In the genomic region with DNA sequence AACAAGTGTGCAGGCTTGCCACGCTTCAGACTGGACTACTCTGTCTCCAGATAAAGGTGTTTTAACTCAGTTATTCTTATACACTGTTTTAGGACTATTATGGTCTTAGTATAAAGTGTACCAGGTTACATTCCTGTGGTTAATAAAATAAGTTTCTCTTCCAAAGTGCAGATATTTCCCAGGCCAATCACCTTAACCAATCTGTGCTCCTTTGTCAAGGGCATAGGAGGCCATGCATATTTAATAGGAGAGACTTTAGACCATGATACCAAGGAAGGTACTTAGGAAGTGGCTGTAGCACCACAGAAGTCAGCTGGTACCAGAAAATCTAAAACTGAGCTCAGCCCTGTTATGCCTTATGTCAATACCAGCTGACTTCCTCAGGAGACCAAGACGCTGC, we compare ENCODE assay signal across 21 cellular contexts.
A peak's percentile ranks its signal among the peaks of the same experiment; 100 is the strongest.
DNase-seq lines count a peak whose midpoint lies in the region; ATAC-seq, FAIRE-seq and TF ChIP-seq lines count a peak whose summit lies in the region.
"Had no signal": no experiment of that assay in that cellular context is flagged by ENCODE, and none has a peak within 500 bp of the region (broad histone marks: within the 10 kb centered on the region; RNA-seq: fewer than 3 reads in every experiment).

No MANE protein-coding gene starts in this region.

- H3K9me3 Mint-ChIP-seq in activated naive CD4-positive, alpha-beta T cell treated with anti-CD3 and anti-CD28 coated beads, Interleukin-2, amount 50 U/mL, for 72 hours, result no peaks in the 10 kb centered on the region
- H3K9me3 Mint-ChIP-seq: CD4-positive, alpha-beta T cell; H9 had no signal

- FAIRE-seq in kidney (lab: Jason Lieb, UNC), result no peak
- FAIRE-seq: A549, D721Med, GM12892, GM18507, H1 had no signal

- ATAC-seq in HG03342 (IDR thresholded peaks at IDR 0.05; ENCODE audit: unreplicated experiment) (no peak), GM21367 (IDR thresholded peaks at IDR 0.05; ENCODE audit: unreplicated experiment) (no peak)
- no peak for ATAC-seq in activated naive CD4-positive, alpha-beta T cell treated with anti-CD3 and anti-CD28 coated beads, Interleukin-2, amount 50 U/mL, for 72 hours
- ATAC-seq: A549 had no signal

- POLR2A ChIA-PET in HEK293 (lab: Yijun Ruan, JAX), result no interaction called here

- in situ Hi-C loops in astrocyte of the cerebellum (cut with HindIII; ENCODE audit: low sequenced_read_pairs), result no loop called here

- H3K36me3 Mint-ChIP-seq in activated naive CD4-positive, alpha-beta T cell treated with anti-CD3 and anti-CD28 coated beads, Interleukin-2, amount 50 U/mL, for 72 hours, result no peaks in the 10 kb centered on the region

- DNase-seq in astrocyte of the cerebellum (ENCODE audit: low read depth) (peak; percentile 4), kidney (no peak), retinal pigment epithelial cell (ENCODE audit: low read depth) (peak; percentile 13), DMS153 treated with DMSO at 0.1 percent for 48 hours (lab: John Stamatoyannopoulos, UW; ENCODE audit: unreplicated experiment) (no peak)
- DNase-seq in activated naive CD4-positive, alpha-beta T cell treated with anti-CD3 and anti-CD28 coated beads, Interleukin-2, amount 50 U/mL, for 72 hours (ENCODE audit: low spot score in 2 of 2), result no peak
- DNase-seq: AML-193; Caco-2; CD4-positive, alpha-beta T cell; DMS79; GDM1; H9 had no signal

- TF ChIP-seq CTCF in HEK293 (tag by site-specific recombination; IDR thresholded peaks at IDR 0.05) (no peak), astrocyte of the cerebellum (IDR thresholded peaks at IDR 0.05; ENCODE audit: low read depth, low read length, missing control alignments) (no peak), kidney (IDR thresholded peaks at IDR 0.05; ENCODE audit: borderline replicate concordance, extremely low read depth, insufficient read depth) (no peak), retinal pigment epithelial cell (conservative IDR thresholded peaks at IDR 0.05; ENCODE audit: low read depth, low read length) (no peak)

- no peaks in the 10 kb centered on the region for H3K36me3 ChIP-seq in HEK293 (ENCODE audit: control insufficient read depth in 2 of 2, insufficient read depth in 1 of 2, low read length in 2 of 2)
- no peaks in the 10 kb centered on the region for H3K36me3 ChIP-seq in kidney (ENCODE audit: control insufficient read depth in 1 of 2, insufficient read depth in 2 of 2, low read length in 2 of 2)

- H3K4me3 ChIP-seq in HEK293 (ENCODE audit: low read depth, low read length), result no peak overlapping the region
- no peak overlapping the region for H3K4me3 ChIP-seq in astrocyte of the cerebellum (ENCODE audit: low read depth, low read length)
- no peak overlapping the region for H3K4me3 ChIP-seq in kidney (ENCODE audit: low read length in 2 of 2)
- no peak overlapping the region for H3K4me3 ChIP-seq in retinal pigment epithelial cell (ENCODE audit: low read length)
- H3K4me3 ChIP-seq: A549 had no signal

- H3K9ac ChIP-seq in kidney (ENCODE audit: low read length in 2 of 2), result no peak overlapping the region

- H3K4me1 ChIP-seq in HEK293 (ENCODE audit: control insufficient read depth, insufficient read depth, low read length), result 0 out of 2 replicates have a peak, but pooled peaks cover 4% of the 10 kb centered on the region
- peaks cover 7 to 24% of the 10 kb centered on the region in 2 donors for H3K4me1 ChIP-seq in kidney (ENCODE audit: control insufficient read depth in 1 of 2, insufficient read depth in 1 of 2, low read depth in 1 of 2, low read length in 2 of 2)
- H3K4me1 ChIP-seq: A549, Caco-2 had no signal

- CTCF ChIA-PET in HEK293 (lab: Yijun Ruan, JAX), result no interaction called here

- H3K27ac Mint-ChIP-seq in activated naive CD4-positive, alpha-beta T cell treated with anti-CD3 and anti-CD28 coated beads, Interleukin-2, amount 50 U/mL, for 72 hours, result no peak overlapping the region
- H3K27ac Mint-ChIP-seq: CD4-positive, alpha-beta T cell; H9 had no signal

- no peak overlapping the region for H3K27ac ChIP-seq in HEK293 (ENCODE audit: extremely low read depth, low read depth, low read length)
- peak overlapping the region; percentile 37 to 43 for H3K27ac ChIP-seq in kidney (ENCODE audit: low read depth in 2 of 2, low read length in 2 of 2)
- H3K27ac ChIP-seq: A549, C4-2B, HL-60 had no signal

- H3K9me3 ChIP-seq in HEK293 (ENCODE audit: control insufficient read depth, insufficient read depth, low read depth, low read length), result no peaks in the 10 kb centered on the region
- H3K9me3 ChIP-seq in kidney (ENCODE audit: control insufficient read depth in 1 of 2, low read length in 2 of 2), result no peaks in the 10 kb centered on the region
- H3K9me3 ChIP-seq: A549, Caco-2 had no signal

- intact Hi-C loops in kidney (cut with DNase I), result no loop called here

TF ChIP-seq in HEK293, 187 proteins besides CTCF, POLR2A, EP300 and RAD21:
- 0 out of 2 replicates have a peak, but pooled peaks have one; percentile 26 for TF ChIP-seq ZBTB17 (tag by site-specific recombination; IDR thresholded peaks at IDR 0.05)
- TF ChIP-seq ZNF221 (tag by site-specific recombination; IDR thresholded peaks at IDR 0.05; ENCODE audit: borderline replicate concordance), result no peak

Comparison
In these comparisons a context has a peak if more than half of its experiments do, and no peak if none do; other contexts are left out.
1. DNase-seq: peak in astrocyte of the cerebellum (single experiment) and retinal pigment epithelial cell (single experiment); none in kidney (single experiment), activated naive CD4-positive, alpha-beta T cell treated with anti-CD3 and anti-CD28 coated beads, Interleukin-2, amount 50 U/mL, for 72 hours (0 of 2) and DMS153 treated with DMSO at 0.1 percent for 48 hours (single experiment).